In the genomic region with DNA sequence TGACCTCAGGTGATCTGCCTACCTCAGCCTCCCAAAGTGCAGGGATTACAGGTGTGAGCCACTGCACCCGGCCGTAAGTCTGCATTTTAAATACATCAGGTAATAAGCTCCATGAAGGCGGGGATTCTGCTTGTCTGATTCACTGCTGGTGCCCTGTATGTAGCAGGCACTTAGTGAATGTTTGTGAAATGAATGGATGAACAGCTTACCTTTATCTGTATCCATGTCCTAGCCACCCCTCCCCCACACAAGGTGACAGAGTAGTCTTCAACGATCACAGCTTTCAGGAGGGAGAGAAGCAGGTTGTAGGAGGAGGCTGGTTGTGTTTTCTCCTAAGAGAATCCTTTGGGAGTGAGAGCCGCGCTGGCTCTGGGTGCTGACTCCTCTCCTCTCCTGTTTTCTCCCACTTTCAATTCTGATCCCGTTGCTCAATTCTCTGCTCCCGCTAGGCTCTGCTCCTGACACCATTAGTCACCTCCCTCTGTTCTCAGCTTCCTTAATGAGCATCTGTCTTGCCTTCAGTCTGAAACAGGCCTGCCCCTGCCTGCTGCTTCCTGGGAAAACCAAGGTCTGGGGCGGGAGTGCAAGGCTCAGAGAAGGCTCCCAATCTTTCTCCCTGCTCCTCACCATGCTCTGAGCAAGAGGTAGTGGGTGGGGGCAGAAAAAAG, we compare ENCODE assay signal across 11 cellular contexts.
DNase-seq lines count a peak whose midpoint lies in the region; ATAC-seq lines count a peak whose summit lies in the region.
"Had no signal": no experiment of that assay in that cellular context is flagged by ENCODE, and none has a peak within 500 bp of the region (broad histone marks: within the 10 kb centered on the region; RNA-seq: fewer than 3 reads in every experiment).

No MANE protein-coding gene starts in this region.

- ATAC-seq in HG03565 (IDR thresholded peaks at IDR 0.05; ENCODE audit: unreplicated experiment) = no peak

- H3K36me3 ChIP-seq in effector memory CD4-positive, alpha-beta T cell (ENCODE audit: control insufficient read depth, insufficient read depth, low read length) = no peaks in the 10 kb centered on the region
- H3K36me3 ChIP-seq: HAP-1 had no signal

- DNase-seq in DMS 273 treated with DMSO at 0.1 percent for 48 hours (lab: John Stamatoyannopoulos, UW) = peak; percentile 66
- peak; percentile 70 for DNase-seq in NCI-H1694 treated with DMSO at 0.1 percent for 48 hours (lab: John Stamatoyannopoulos, UW)
- DNase-seq in mesenteric fat pad (ENCODE audit: low spot score) = peak; percentile 79
- no peak for DNase-seq in activated CD4-positive, alpha-beta T cell treated with anti-CD3 and anti-CD28 coated beads, Interleukin-2, amount 50 U/mL, for 1 hour
- no peak for DNase-seq in AML-193 (lab: John Stamatoyannopoulos, UW)
- no peak for DNase-seq in effector memory CD4-positive, alpha-beta T cell
- DNase-seq: DND-41, NCI-H187 had no signal

- peaks cover 39% of the 10 kb centered on the region for H3K27me3 ChIP-seq in effector memory CD4-positive, alpha-beta T cell (replicated peaks; ENCODE audit: control insufficient read depth, insufficient read depth, low read length, poor library complexity, severe bottlenecking)

- H3K4me3 ChIP-seq in effector memory CD4-positive, alpha-beta T cell (ENCODE audit: insufficient read depth, low read depth, low read length, poor library complexity, severe bottlenecking) = no peak overlapping the region
- H3K4me3 ChIP-seq: HAP-1 had no signal

- no peaks in the 10 kb centered on the region for H3K9me3 ChIP-seq in effector memory CD4-positive, alpha-beta T cell (ENCODE audit: control insufficient read depth, low read length)
- H3K9me3 ChIP-seq: HAP-1 had no signal

- H3K27ac ChIP-seq in cingulate gyrus (ENCODE audit: low read depth, low read length) = peak overlapping the region; percentile 39
- no peak overlapping the region for H3K27ac ChIP-seq in effector memory CD4-positive, alpha-beta T cell (ENCODE audit: insufficient read depth, low read length, poor library complexity, severe bottlenecking)

- peaks cover 20% of the 10 kb centered on the region for H3K4me1 ChIP-seq in effector memory CD4-positive, alpha-beta T cell (ENCODE audit: control insufficient read depth, insufficient read depth, low read length, poor library complexity, severe bottlenecking)
- H3K4me1 ChIP-seq: HAP-1 had no signal

Comparison
In these comparisons a context has a peak if more than half of its experiments do, and no peak if none do; other contexts are left out.
1. DNase-seq: peak in DMS 273 treated with DMSO at 0.1 percent for 48 hours (single experiment), NCI-H1694 treated with DMSO at 0.1 percent for 48 hours (single experiment) and mesenteric fat pad (single experiment); none in activated CD4-positive, alpha-beta T cell treated with anti-CD3 and anti-CD28 coated beads, Interleukin-2, amount 50 U/mL, for 1 hour (single experiment), AML-193 (0 of 2) and effector memory CD4-positive, alpha-beta T cell (0 of 3).